24 cellular contexts compared by ENCODE assay signal in the genomic region with DNA sequence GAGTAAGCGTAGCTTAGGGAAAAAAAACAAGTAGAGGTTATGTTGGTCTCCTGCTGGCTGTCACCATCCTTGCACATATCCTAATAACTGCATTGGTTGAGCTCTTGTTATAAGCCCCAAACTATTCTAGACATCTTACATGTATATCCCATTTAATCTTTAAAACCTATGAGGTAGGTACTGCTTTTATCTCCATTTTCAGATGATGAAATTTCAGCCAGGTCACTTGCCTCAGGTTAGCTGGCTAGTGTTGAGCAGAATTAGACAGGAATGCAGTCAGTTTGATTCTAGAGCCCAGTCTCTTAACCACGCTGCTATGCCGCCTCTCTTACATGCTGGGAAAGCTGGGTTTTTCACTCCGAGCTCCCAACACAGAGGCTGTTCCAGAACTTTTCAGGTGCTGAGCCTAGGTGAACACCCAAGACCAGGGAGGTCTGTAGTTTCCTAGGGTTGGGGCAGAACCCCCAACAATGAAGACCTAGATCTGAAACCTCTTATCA.
"Had no signal": no experiment of that assay in that cellular context is flagged by ENCODE, and none has a peak within 500 bp of the region (broad histone marks: within the 10 kb centered on the region; RNA-seq: fewer than 3 reads in every experiment).

No MANE protein-coding gene starts in this region.

- H3K4me3 ChIP-seq: MG63 had no signal

- H3K9me3 ChIP-seq: MG63, SK-N-SH had no signal

- H3K36me3 ChIP-seq: MG63 had no signal

- H3K27me3 ChIP-seq: MG63 had no signal

- FAIRE-seq: HepG2 had no signal

- H3K9ac ChIP-seq: SK-N-SH had no signal

- H3K27ac ChIP-seq: RWPE1 had no signal

- ATAC-seq: HepG2, Panc1, PC-3 had no signal

- DNase-seq: IMR-90, Karpas-422, KG1, MG63, NCI-H1092, NCI-H1105 treated with DMSO at 0.1 percent for 48 hours, NCI-H1417 treated with DMSO at 0.1 percent for 48 hours, NCI-H146, NCI-H1694 treated with DMSO at 0.1 percent for 48 hours, NCI-H1930, NCI-H2081, NCI-H2107, NCI-H226, NCI-H446, NCI-H510A, NCI-H524 treated with DMSO at 0.1 percent for 48 hours, NCI-H69, NCI-H774, PC-3, SHP77, SK-N-SH had no signal

- H3K4me2 ChIP-seq: SK-N-SH had no signal
